Comparison of ENCODE assay signal across 9 cellular contexts in the genomic region with DNA sequence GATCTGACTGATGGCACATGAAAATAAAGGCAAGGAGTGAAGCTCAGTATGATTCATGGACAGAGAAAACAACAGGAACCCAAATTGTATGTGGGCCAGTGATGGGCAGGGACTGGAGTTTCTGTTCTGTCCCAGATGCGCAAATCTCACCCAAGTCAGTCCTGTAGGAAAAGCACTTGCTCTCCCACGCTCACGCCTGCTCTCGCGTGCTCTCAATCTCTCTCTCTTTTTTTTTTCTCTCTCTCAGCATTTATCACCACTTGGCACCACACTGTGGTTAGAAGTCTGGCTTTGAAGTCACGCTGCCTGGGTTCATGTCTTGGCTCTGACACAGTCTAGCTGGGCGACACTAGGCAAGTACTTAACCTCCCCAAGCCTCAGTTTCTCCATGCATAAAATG.
DNase-seq lines count a peak whose midpoint lies in the region; ATAC-seq and TF ChIP-seq lines count a peak whose summit lies in the region.
"Had no signal": no experiment of that assay in that cellular context is flagged by ENCODE, and none has a peak within 500 bp of the region (broad histone marks: within the 10 kb centered on the region; RNA-seq: fewer than 3 reads in every experiment).

No MANE protein-coding gene starts in this region.

- intact Hi-C loops in natural killer cell (cut with micrococcal nuclease) = no loop called here

- no peak overlapping the region for H3K4me3 ChIP-seq in BLaER1
- H3K4me3 ChIP-seq in Jurkat, Clone E6-1 (ENCODE audit: low read length) = no peak overlapping the region; the same call in 1 of the 2 replicates

- H3K9me3 Mint-ChIP-seq in natural killer cell = no peaks in the 10 kb centered on the region

- H3K4me1 Mint-ChIP-seq in natural killer cell = peaks cover 32 to 40% of the 10 kb centered on the region in 2 donors

- no peaks in the 10 kb centered on the region for H3K36me3 Mint-ChIP-seq in natural killer cell

- peaks cover 22% of the 10 kb centered on the region for H3K4me1 ChIP-seq in BLaER1

- no peaks in the 10 kb centered on the region for H4K20me1 ChIP-seq in BLaER1

- peak overlapping the region; percentile 41 for H3K4me2 ChIP-seq in BLaER1

- peak overlapping the region; percentile 2 for H3K4me3 Mint-ChIP-seq in natural killer cell

- ATAC-seq in natural killer cell (peak in 2 of 3 donors; percentile 25 to 50), HG03097 (IDR thresholded peaks at IDR 0.05; ENCODE audit: low FRiP score, unreplicated experiment) (no peak)

- peak; percentile 90 for DNase-seq in Jurkat, Clone E6-1 (ENCODE audit: low read depth, low spot score)
- peak; percentile 45 for DNase-seq in amniotic epithelial cell (ENCODE audit: low read depth)
- no peak for DNase-seq in natural killer cell
- no peak for DNase-seq in GOT3 (lab: John Stamatoyannopoulos, UW)
- no peak for DNase-seq in substantia nigra (lab: John Stamatoyannopoulos, UW)
- DNase-seq in NCI-H146 treated with DMSO at 0.1 percent for 48 hours (lab: John Stamatoyannopoulos, UW; ENCODE audit: unreplicated experiment) = no peak
- DNase-seq: dermis blood vessel endothelial cell had no signal

- H3K27ac ChIP-seq in BLaER1 (no peak overlapping the region), substantia nigra (ENCODE audit: low read depth, low read length, poor library complexity, severe bottlenecking) (no peak overlapping the region)

- H3K36me3 ChIP-seq in BLaER1 = no peaks in the 10 kb centered on the region

- peak overlapping the region in 1 of 2 donors; percentile 8 for H3K27ac Mint-ChIP-seq in natural killer cell

- TF ChIP-seq CTCF in natural killer cell (IDR thresholded peaks at IDR 0.05) = no peak

- H3K9me3 ChIP-seq in BLaER1 = no peaks in the 10 kb centered on the region

- no peak overlapping the region; the same call in 1 of the 2 replicates for H3K9ac ChIP-seq in BLaER1

- H3K27me3 Mint-ChIP-seq in natural killer cell (ENCODE audit: low read depth in 2 of 2) = no peaks in the 10 kb centered on the region

- no peaks in the 10 kb centered on the region for H3K27me3 ChIP-seq in BLaER1

Comparison
In these comparisons a context has a peak if more than half of its experiments do, and no peak if none do; other contexts are left out.
1. DNase-seq: peak in Jurkat, Clone E6-1 (single experiment) and amniotic epithelial cell (single experiment); none in natural killer cell (single experiment), GOT3 (single experiment), substantia nigra (0 of 49) and NCI-H146 treated with DMSO at 0.1 percent for 48 hours (single experiment).